ENCODE assay signal across 17 cellular contexts in the genomic region with DNA sequence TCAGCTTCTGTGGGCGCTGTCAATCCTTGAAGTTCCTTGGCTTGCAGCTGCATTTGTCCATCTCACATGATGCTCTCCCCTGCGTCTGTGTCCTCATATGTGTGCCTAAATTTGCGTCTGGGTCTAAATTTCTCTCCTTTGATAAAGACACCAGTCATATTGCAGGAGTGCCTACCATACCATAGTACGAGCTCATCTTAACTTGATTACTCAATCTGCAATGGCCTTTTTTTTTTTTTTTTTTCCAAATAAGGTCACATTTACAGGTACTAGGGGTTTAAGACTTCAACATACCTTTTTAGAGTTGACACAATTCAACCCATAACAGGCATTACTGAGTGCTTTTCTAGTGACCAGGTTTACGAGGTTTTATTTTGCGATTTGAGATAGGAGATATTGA.
"Had no signal": no experiment of that assay in that cellular context is flagged by ENCODE, and none has a peak within 500 bp of the region (broad histone marks: within the 10 kb centered on the region; RNA-seq: fewer than 3 reads in every experiment).

No MANE protein-coding gene starts in this region.

- H3K4me1 ChIP-seq: testis had no signal

- ATAC-seq: mucosa of descending colon; naive thymus-derived CD8-positive, alpha-beta T cell; stimulated activated memory B cell treated with anti-CD40 and anti-IgM and Interleukin-4, amounts not matched to agents 10 μg/mL and 1 μg/mL and 100 μg/mL, for 72 hours; stimulated activated naive CD8-positive, alpha-beta T cell treated with anti-CD3 and anti-CD28 coated beads, Interleukin-15, amount 100 ng/mL, for 72 hours had no signal

- H3K36me3 ChIP-seq: right atrium auricular region, tibial nerve had no signal

- H3K27ac ChIP-seq: right atrium auricular region, testis, tibial nerve had no signal

- DNase-seq: cerebellar nuclear complex; dermis blood vessel endothelial cell; foreskin melanocyte; head of caudate nucleus; hypothalamus; kidney glomerular epithelial cell; mucosa of descending colon; naive thymus-derived CD8-positive, alpha-beta T cell; stimulated activated CD4-positive, alpha-beta T cell treated with anti-CD3 and anti-CD28 coated beads, Interleukin-4, amount 100 ng/mL, for 24 hours; stimulated activated naive CD8-positive, alpha-beta T cell treated with anti-CD3 and anti-CD28 coated beads, Interleukin-15, amount 100 ng/mL, for 72 hours; testis had no signal

- H3K4me3 Mint-ChIP-seq: naive thymus-derived CD8-positive, alpha-beta T cell; neural crest cell; stimulated activated memory B cell treated with anti-CD40 and anti-IgM and Interleukin-4, amounts not matched to agents 10 μg/mL and 1 μg/mL and 100 μg/mL, for 72 hours; stimulated activated naive CD8-positive, alpha-beta T cell treated with anti-CD3 and anti-CD28 coated beads, Interleukin-15, amount 100 ng/mL, for 72 hours had no signal

- H3K9me3 Mint-ChIP-seq: neural crest cell had no signal

- H3K4me3 ChIP-seq: mucosa of descending colon, right atrium auricular region, testis, tibial nerve had no signal

- H3K4me1 Mint-ChIP-seq: naive thymus-derived CD8-positive, alpha-beta T cell; stimulated activated memory B cell treated with anti-CD40 and anti-IgM and Interleukin-4, amounts not matched to agents 10 μg/mL and 1 μg/mL and 100 μg/mL, for 72 hours; stimulated activated naive CD8-positive, alpha-beta T cell treated with anti-CD3 and anti-CD28 coated beads, Interleukin-15, amount 100 ng/mL, for 72 hours had no signal

- H3K36me3 Mint-ChIP-seq: stimulated activated memory B cell treated with anti-CD40 and anti-IgM and Interleukin-4, amounts not matched to agents 10 μg/mL and 1 μg/mL and 100 μg/mL, for 72 hours had no signal

- H3K9me3 ChIP-seq: mucosa of descending colon, testis had no signal

- H3K27me3 ChIP-seq: right atrium auricular region, testis, tibial nerve had no signal

- FAIRE-seq: colon, islet of Langerhans had no signal

- H3K27ac Mint-ChIP-seq: naive thymus-derived CD8-positive, alpha-beta T cell; stimulated activated memory B cell treated with anti-CD40 and anti-IgM and Interleukin-4, amounts not matched to agents 10 μg/mL and 1 μg/mL and 100 μg/mL, for 72 hours; stimulated activated naive CD8-positive, alpha-beta T cell treated with anti-CD3 and anti-CD28 coated beads, Interleukin-15, amount 100 ng/mL, for 72 hours had no signal

- H3K27me3 Mint-ChIP-seq: stimulated activated memory B cell treated with anti-CD40 and anti-IgM and Interleukin-4, amounts not matched to agents 10 μg/mL and 1 μg/mL and 100 μg/mL, for 72 hours; stimulated activated naive CD8-positive, alpha-beta T cell treated with anti-CD3 and anti-CD28 coated beads, Interleukin-15, amount 100 ng/mL, for 72 hours had no signal
